ENCODE assay signal across 14 cellular contexts in the genomic region with DNA sequence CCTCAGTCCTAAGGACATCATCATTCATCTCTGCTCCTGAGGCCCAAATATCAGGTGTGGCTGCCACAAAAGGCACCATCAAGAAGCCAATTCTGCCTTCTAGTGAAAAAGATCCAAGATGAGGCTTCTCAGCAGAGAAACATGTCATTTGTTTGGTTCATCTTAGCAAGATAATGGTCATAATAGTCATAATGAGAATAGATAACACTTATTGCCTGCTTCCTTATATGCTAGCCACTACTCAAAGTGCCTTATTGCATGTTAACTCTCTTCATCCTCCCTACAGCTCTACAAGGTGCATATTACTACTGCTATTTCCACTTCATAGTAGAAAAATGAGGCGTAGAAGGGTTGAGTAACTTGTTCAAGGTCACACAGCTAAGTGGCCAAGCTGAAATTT. TPM values are rescaled to one million over a fixed set of nuclear protein-coding genes. Genes with fewer than 3 reads are reported as not detected.
DNase-seq lines count a peak whose midpoint lies in the region; ATAC-seq and TF ChIP-seq lines count a peak whose summit lies in the region.
"Had no signal": no experiment of that assay in that cellular context is flagged by ENCODE, and none has a peak within 500 bp of the region (broad histone marks: within the 10 kb centered on the region; RNA-seq: fewer than 3 reads in every experiment).

No MANE protein-coding gene starts in this region.

- H3K27ac ChIP-seq in tibial nerve, result peak overlapping the region in 3 of 4 donors; percentile 43 to 96 (median 83)

- no peaks in the 10 kb centered on the region for H3K9me3 Mint-ChIP-seq in activated CD8-positive, alpha-beta memory T cell treated with anti-CD3 and anti-CD28 coated beads, Interleukin-2, amount 10 ng/mL, durations not matched to agents 7 days and 5 days (ENCODE audit: low read depth)
- H3K9me3 Mint-ChIP-seq in brain, result peaks cover 0 to 3% (median 0%) of the 10 kb centered on the region in 5 experiments
- no peaks in the 10 kb centered on the region for H3K9me3 Mint-ChIP-seq in nephron

- TF ChIP-seq CTCF in brain (conservative IDR thresholded peaks at IDR 0.05), result no peak
- no peak for TF ChIP-seq CTCF in nephron (IDR thresholded peaks at IDR 0.05; ENCODE audit: unreplicated experiment in 3 of 3)
- TF ChIP-seq CTCF in tibial nerve (IDR thresholded peaks at IDR 0.05), result no peak

- H3K27me3 Mint-ChIP-seq in activated CD8-positive, alpha-beta memory T cell treated with anti-CD3 and anti-CD28 coated beads, Interleukin-2, amount 10 ng/mL, durations not matched to agents 7 days and 5 days, result peaks cover 6% of the 10 kb centered on the region
- H3K27me3 Mint-ChIP-seq in brain (no peaks in the 10 kb centered on the region), nephron (ENCODE audit: low read depth) (no peaks in the 10 kb centered on the region)

- CTCF ChIA-PET in activated CD8-positive, alpha-beta memory T cell treated with anti-CD3 and anti-CD28 coated beads, Interleukin-2, amount 10 ng/mL, durations not matched to agents 7 days and 5 days (lab: Charles Lee), result interaction anchor here (3.7 kb wide), 1 partner anchor 106 kb away, joined by 35 read pairs; no protein-coding TSS in a partner anchor

- H3K4me3 Mint-ChIP-seq in activated CD8-positive, alpha-beta memory T cell treated with anti-CD3 and anti-CD28 coated beads, Interleukin-2, amount 10 ng/mL, durations not matched to agents 7 days and 5 days, result no peak overlapping the region
- no peak overlapping the region for H3K4me3 Mint-ChIP-seq in brain
- peak overlapping the region in 1 of 3 experiments; percentile 43 for H3K4me3 Mint-ChIP-seq in nephron

- peak; percentile 16 for ATAC-seq in activated CD8-positive, alpha-beta memory T cell treated with anti-CD3 and anti-CD28 coated beads, Interleukin-2, amount 10 ng/mL, durations not matched to agents 7 days and 5 days
- ATAC-seq in GM19463 (IDR thresholded peaks at IDR 0.05; ENCODE audit: unreplicated experiment), result no peak
- ATAC-seq: SK-N-SH treated with all-trans-retinoic acid at 6 μM for 48 hours had no signal

- H3K36me3 Mint-ChIP-seq in activated CD8-positive, alpha-beta memory T cell treated with anti-CD3 and anti-CD28 coated beads, Interleukin-2, amount 10 ng/mL, durations not matched to agents 7 days and 5 days, result no peaks in the 10 kb centered on the region
- H3K36me3 Mint-ChIP-seq in brain (no peaks in the 10 kb centered on the region), nephron (ENCODE audit: low read depth) (no peaks in the 10 kb centered on the region)

- no peaks in the 10 kb centered on the region for H3K9me3 ChIP-seq in tibial nerve

- DNase-seq in activated CD8-positive, alpha-beta memory T cell treated with anti-CD3 and anti-CD28 coated beads, Interleukin-2, amount 10 ng/mL, durations not matched to agents 7 days and 5 days, result no peak
- DNase-seq in activated CD8-positive, alpha-beta memory T cell treated with anti-CD3 and anti-CD28 coated beads, Interleukin-2, amount 50 U/mL, for 4 hours, result no peak
- no peak for DNase-seq in tibial nerve (ENCODE audit: low spot score in 2 of 2)
- no peak for DNase-seq in activated CD8-positive, alpha-beta memory T cell treated with anti-CD3 and anti-CD28 coated beads for 24 hours
- DNase-seq in C1 segment of cervical spinal cord (lab: John Stamatoyannopoulos, UW), result no peak
- DNase-seq: 8988T, cortex of kidney, KBM-7, NCI-H1417 treated with DMSO at 0.1 percent for 48 hours, NCI-H2227 treated with DMSO at 0.1 percent for 48 hours had no signal

- WGBS in tibial nerve, 2 donors, result 92 to 100% methylated on average over 1 of the region's 1 CpG

- no peak overlapping the region for H3K27ac Mint-ChIP-seq in activated CD8-positive, alpha-beta memory T cell treated with anti-CD3 and anti-CD28 coated beads, Interleukin-2, amount 10 ng/mL, durations not matched to agents 7 days and 5 days
- H3K27ac Mint-ChIP-seq in brain, result peak overlapping the region in 4 of 5 experiments; percentile 38 to 100 (median 76)
- peak overlapping the region; percentile 17 to 99 (median 62) for H3K27ac Mint-ChIP-seq in nephron

- H3K27me3 ChIP-seq in tibial nerve, result no peaks in the 10 kb centered on the region

- no peak for TF ChIP-seq POLR2A in tibial nerve (IDR thresholded peaks at IDR 0.05)

- no peaks in the 10 kb centered on the region for H3K36me3 ChIP-seq in tibial nerve

- H3K4me3 ChIP-seq in tibial nerve, result no peak overlapping the region

- peaks cover 19% of the 10 kb centered on the region for H3K4me1 Mint-ChIP-seq in activated CD8-positive, alpha-beta memory T cell treated with anti-CD3 and anti-CD28 coated beads, Interleukin-2, amount 10 ng/mL, durations not matched to agents 7 days and 5 days
- H3K4me1 Mint-ChIP-seq in brain (peaks cover 89% of the 10 kb centered on the region), nephron (peaks cover 78% of the 10 kb centered on the region)

- no peak for TF ChIP-seq EP300 in tibial nerve (IDR thresholded peaks at IDR 0.05)

- peaks cover 3 to 95% (median 71%) of the 10 kb centered on the region in 4 donors for H3K4me1 ChIP-seq in tibial nerve

RNA-seq across cellular contexts. Expression of gene MRPS23, which starts 45.0 kb away (rescaled TPM):
- total RNA-seq in activated CD8-positive, alpha-beta memory T cell treated with anti-CD3 and anti-CD28 coated beads, Interleukin-2, amount 10 ng/mL, durations not matched to agents 7 days and 5 days, result 10 to 100 TPM; 39.4 to 49.4 TPM
- polyA plus RNA-seq in brain (ENCODE audit: insufficient read depth, low read depth, low replicate concordance), result 58.5 TPM
- 10 to 100 TPM in 2 of 4 donors, 1 to 10 TPM in 2; 8.0 to 20.1 (median 9.0) TPM for total RNA-seq in tibial nerve
